ENCODE assay signal across 8 cellular contexts in the genomic region with DNA sequence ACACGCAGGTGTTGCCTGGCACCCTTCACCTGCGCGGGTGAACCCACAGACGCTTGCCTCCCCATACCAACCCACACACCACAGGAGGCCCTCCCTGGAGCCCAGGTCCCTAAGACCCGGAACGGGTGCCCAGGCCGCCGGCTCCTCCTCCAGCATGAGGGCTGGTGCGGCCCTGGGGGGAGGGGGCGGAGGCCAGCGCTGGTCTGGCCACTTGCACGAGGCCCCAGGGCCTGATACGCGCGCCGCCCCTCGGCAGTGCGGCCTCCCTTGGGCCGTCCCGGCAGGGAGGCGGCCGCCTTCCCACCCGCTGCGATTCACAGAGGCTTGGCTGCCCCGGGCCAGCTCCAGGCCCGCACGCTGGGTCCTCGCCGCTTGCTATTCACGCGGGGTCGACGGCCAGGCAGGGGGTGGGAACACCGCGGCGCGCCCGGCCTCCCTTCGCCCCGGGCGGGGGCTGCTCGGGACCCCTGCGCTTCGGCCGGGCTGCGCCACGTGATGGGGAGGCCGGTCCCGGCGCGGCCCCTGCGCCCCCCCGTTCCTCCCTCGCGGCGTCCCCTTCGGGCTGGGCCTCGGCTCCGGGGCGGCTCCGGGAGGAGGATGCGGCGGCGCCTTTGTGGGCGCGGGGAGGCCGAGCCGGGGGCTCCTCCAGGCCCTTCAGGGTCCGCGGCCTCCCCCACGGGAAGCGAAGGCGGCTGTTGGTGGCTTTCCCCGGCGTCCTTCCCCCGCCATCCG. TPM values are rescaled to one million over a fixed set of nuclear protein-coding genes. Genes with fewer than 3 reads are reported as not detected.
DNase-seq lines count a peak whose midpoint lies in the region; ATAC-seq and TF ChIP-seq lines count a peak whose summit lies in the region.

No MANE protein-coding gene starts in this region.

- ATAC-seq in left colon: peak; percentile 27
- ATAC-seq in HG02759 (IDR thresholded peaks at IDR 0.05; ENCODE audit: unreplicated experiment): no peak

- H3K4me3 Mint-ChIP-seq in HFFc6: peak overlapping the region; percentile 78

- TF ChIP-seq CTCF in HFFc6 (IDR thresholded peaks at IDR 0.05) (no peak), RWPE1 (conservative IDR thresholded peaks at IDR 0.05; ENCODE audit: low read depth) (no peak)

- CTCF ChIA-PET in RWPE1 (lab: Yijun Ruan, JAX): interaction anchor here (0.6 to 1.8 kb wide), 2 partner anchors 67 to 105 kb away, joined by 4 to 5 read pairs; no protein-coding TSS in a partner anchor

- no peaks in the 10 kb centered on the region for H3K36me3 Mint-ChIP-seq in HFFc6 (ENCODE audit: low read depth)

- intact Hi-C loops in left colon (cut with DNase I, micrococcal nuclease): no loop called here

- H3K27ac ChIP-seq in RWPE1 (peak overlapping the region; percentile 96), caudate nucleus (ENCODE audit: low read depth, low read length) (peak overlapping the region; percentile 70)

- DNase-seq in NCI-H2081 (lab: John Stamatoyannopoulos, UW) (peak; percentile 24 to 37), NCI-H2081 treated with DMSO at 0.1 percent for 48 hours (lab: John Stamatoyannopoulos, UW) (no peak), HFFc6 (peak; percentile 31), RWPE1 (ENCODE audit: low spot score) (no peak), caudate nucleus (lab: John Stamatoyannopoulos, UW) (peak in 4 of 61 donors; percentile 25 to 50 (median 30)), left colon (peak in 1 of 2 donors; percentile 70)
- DNase-seq in stimulated activated naive CD4-positive, alpha-beta T cell treated with Interleukin-2 at 50 U/mL for 16 hours (lab: John Stamatoyannopoulos, UW): peak; percentile 42

- H3K27ac Mint-ChIP-seq in HFFc6: no peak overlapping the region

- POLR2A ChIA-PET in RWPE1 (lab: Yijun Ruan, JAX; ENCODE audit: low non-redundant PET): interaction anchor here (0.6 kb wide), 1 partner anchor 46 kb away, joined by 3 read pairs; no protein-coding TSS in a partner anchor

- H3K9me3 Mint-ChIP-seq in HFFc6: no peaks in the 10 kb centered on the region

- H3K27me3 Mint-ChIP-seq in HFFc6 (ENCODE audit: insufficient read depth): no peaks in the 10 kb centered on the region

- H3K4me1 Mint-ChIP-seq in HFFc6 (ENCODE audit: low read depth): no peaks in the 10 kb centered on the region

RNA-seq across cellular contexts. Expression of a gene that starts 0.7 kb away (rescaled TPM):
- 100 to 1,000 TPM; 108 to 138 (median 112) TPM for total RNA-seq in HFFc6 (2021; fragmentation: NEBNext Ultra II Directional; extraction: Animal tissue kit (Norgen Biotek cat#: 25700))
- total RNA-seq in left colon: 100 to 1,000 TPM in 1 of 2 donors, 10 to 100 TPM in 1; 89.0 to 171 TPM

RNA-seq across cellular contexts. Expression of a gene that starts 31.7 kb away (rescaled TPM):
- 10 to 100 TPM; 65.8 to 86.8 (median 71.2) TPM for total RNA-seq in HFFc6 (2021; fragmentation: NEBNext Ultra II Directional; extraction: Animal tissue kit (Norgen Biotek cat#: 25700))
- 100 to 1,000 TPM; 127 to 146 TPM for total RNA-seq in left colon

RNA-seq across cellular contexts. Expression of a gene that starts 45.7 kb away (rescaled TPM):
- 100 to 1,000 TPM; 127 to 144 (median 141) TPM for total RNA-seq in HFFc6 (2021; fragmentation: NEBNext Ultra II Directional; extraction: Animal tissue kit (Norgen Biotek cat#: 25700))
- total RNA-seq in left colon: 10 to 100 TPM; 80.7 to 87.4 TPM

RNA-seq across cellular contexts. Expression of a gene that starts 45.7 kb away (rescaled TPM):
- total RNA-seq in HFFc6 (2021; fragmentation: NEBNext Ultra II Directional; extraction: Animal tissue kit (Norgen Biotek cat#: 25700)): 10 to 100 TPM; 37.6 to 48.5 (median 40.1) TPM
- total RNA-seq in left colon: 10 to 100 TPM; 31.5 to 32.3 TPM

RNA-seq across cellular contexts. Expression of a gene that starts 59.9 kb away (rescaled TPM):
- total RNA-seq in HFFc6 (2021; fragmentation: NEBNext Ultra II Directional; extraction: Animal tissue kit (Norgen Biotek cat#: 25700)): 100 to 1,000 TPM in 1 of 6 experiments, 10 to 100 TPM in 5; 73.4 to 100 (median 84.8) TPM
- total RNA-seq in left colon: 100 to 1,000 TPM; 111 to 137 TPM

Comparison
In these comparisons a context has a peak if more than half of its experiments do, and no peak if none do; other contexts are left out.
1. DNase-seq: peak in NCI-H2081 (2 of 2), HFFc6 (single experiment) and stimulated activated naive CD4-positive, alpha-beta T cell treated with Interleukin-2 at 50 U/mL for 16 hours (single experiment); none in NCI-H2081 treated with DMSO at 0.1 percent for 48 hours (single experiment) and RWPE1 (single experiment).